In the genomic region with DNA sequence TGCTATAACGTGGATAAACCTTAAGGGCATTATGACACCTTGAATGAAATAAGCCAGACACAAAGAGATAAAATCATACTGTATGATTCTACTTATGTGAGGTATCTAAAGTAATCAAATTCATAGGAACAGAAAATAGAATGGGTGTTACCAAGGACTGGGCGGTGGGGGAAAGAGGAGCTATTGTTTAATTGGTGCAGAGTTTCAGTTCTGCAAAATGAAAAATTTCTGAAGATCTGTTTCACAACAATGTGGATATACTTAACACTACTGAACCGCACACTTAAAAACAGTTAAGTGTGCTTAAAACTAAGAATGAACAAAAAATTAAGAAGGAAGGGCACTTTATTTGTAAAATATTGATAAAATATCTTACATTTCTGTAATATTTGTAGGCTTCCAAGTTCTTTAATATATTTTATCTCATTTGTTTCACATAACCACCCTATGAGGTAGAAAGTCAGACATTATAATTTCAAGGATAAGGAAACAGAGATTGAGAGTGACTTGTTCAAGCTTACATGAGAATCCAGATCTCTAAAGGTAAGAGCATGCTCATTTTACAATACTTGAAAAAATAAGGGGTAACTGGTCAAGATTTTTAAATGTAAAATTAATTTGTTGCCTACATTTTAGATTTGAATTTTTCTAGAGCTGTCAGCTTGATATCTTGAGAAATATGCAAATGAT, we compare ENCODE assay signal across 11 cellular contexts. TPM values are rescaled to one million over a fixed set of nuclear protein-coding genes. Genes with fewer than 3 reads are reported as not detected.
DNase-seq lines count a peak whose midpoint lies in the region; ATAC-seq lines count a peak whose summit lies in the region.
"Had no signal": no experiment of that assay in that cellular context is flagged by ENCODE, and none has a peak within 500 bp of the region (broad histone marks: within the 10 kb centered on the region; RNA-seq: fewer than 3 reads in every experiment).

No MANE protein-coding gene starts in this region.

- DNase-seq in SIG-M5 treated with dmso at 0.1 percent for 504 hours (lab: John Stamatoyannopoulos, UW; ENCODE audit: unreplicated experiment) (peak; percentile 93), GF-D8 (lab: John Stamatoyannopoulos, UW) (no peak), mucosa of gallbladder (ENCODE audit: low spot score) (no peak), Kasumi-1 (lab: John Stamatoyannopoulos, UW) (no peak)
- no peak for DNase-seq in activated naive CD4-positive, alpha-beta T cell (lab: John Stamatoyannopoulos, UW)
- DNase-seq: activated CD8-positive, alpha-beta T cell treated with anti-CD3 and anti-CD28 coated beads for 36 hours; CD4-positive, CD25-positive, alpha-beta regulatory T cell; left ventricle myocardium inferior had no signal

- peak; percentile 89 for ATAC-seq in GM18508 (IDR thresholded peaks at IDR 0.05; ENCODE audit: insufficient read depth, unreplicated experiment)
- ATAC-seq in GM21526 (IDR thresholded peaks at IDR 0.05; ENCODE audit: low FRiP score, unreplicated experiment): peak; percentile 96
- ATAC-seq in HG03159 (IDR thresholded peaks at IDR 0.05; ENCODE audit: unreplicated experiment): peak; percentile 98
- ATAC-seq: activated CD8-positive, alpha-beta T cell treated with anti-CD3 and anti-CD28 coated beads for 36 hours had no signal

RNA-seq across cellular contexts. Expression of a gene that starts 14.9 kb away (rescaled TPM):
- 62.1 TPM for total RNA-seq in mucosa of gallbladder

RNA-seq across cellular contexts. Expression of a gene that starts 24.3 kb away (rescaled TPM):
- total RNA-seq in mucosa of gallbladder: 0.58 TPM
- total RNA-seq: left ventricle myocardium inferior had no signal
